Comparison of ENCODE assay signal across 8 cellular contexts in genomic region chr17:73231841-73232586, GRCh38. TPM values are rescaled to one million over a fixed set of nuclear protein-coding genes. Genes with fewer than 3 reads are reported as not detected.
DNase-seq lines count a peak whose midpoint lies in the region; ATAC-seq, FAIRE-seq and TF ChIP-seq lines count a peak whose summit lies in the region.

No MANE protein-coding gene starts in this region.

- H3K27ac ChIP-seq in DOHH2 (ENCODE audit: low read depth, low read length): peak overlapping the region; percentile 50
- H3K27ac ChIP-seq in Karpas-422 (ENCODE audit: low read length): peak overlapping the region; percentile 75

- H3K27me3 Mint-ChIP-seq in activated T-helper 1 cell treated with anti-CD3 and anti-CD28 coated beads, Interleukin-12 subunit alpha, Interleukin-12 subunit beta, Interleukin-2, Interleukin-4 antibody, amounts not matched to agents 30 ng/mL and 10 ng/mL and 1 ng/mL, durations not matched to agents 14 hours and 24 hours and 36 hours (ENCODE audit: insufficient read depth): no peaks in the 10 kb centered on the region
- H3K27me3 Mint-ChIP-seq in naive B cell: no peaks in the 10 kb centered on the region

- H4K20me1 ChIP-seq in DOHH2 (ENCODE audit: control insufficient read depth, insufficient read depth, low read depth, low read length): peaks cover 20% of the 10 kb centered on the region
- H4K20me1 ChIP-seq in Karpas-422 (ENCODE audit: insufficient read depth, low read depth, low read length): peaks cover 15% of the 10 kb centered on the region

- FAIRE-seq in RCC 7860 (lab: Jason Lieb, UNC): peak; percentile 80

- H3K9me2 ChIP-seq in DOHH2 (replicated peaks; ENCODE audit: control insufficient read depth, low read length) (no peaks in the 10 kb centered on the region), Karpas-422 (replicated peaks; ENCODE audit: insufficient read depth, low read length) (no peaks in the 10 kb centered on the region)

- peaks cover 29% of the 10 kb centered on the region for H3K36me3 Mint-ChIP-seq in activated T-helper 1 cell treated with anti-CD3 and anti-CD28 coated beads, Interleukin-12 subunit alpha, Interleukin-12 subunit beta, Interleukin-2, Interleukin-4 antibody, amounts not matched to agents 30 ng/mL and 10 ng/mL and 1 ng/mL, durations not matched to agents 14 hours and 24 hours and 36 hours (ENCODE audit: low read depth)
- peaks cover 12 to 13% of the 10 kb centered on the region in 2 donors for H3K36me3 Mint-ChIP-seq in naive B cell
- H3K36me3 Mint-ChIP-seq in stimulated activated effector memory CD8-positive, alpha-beta T cell treated with anti-CD3 and anti-CD28 coated beads, Interleukin-12 subunit alpha, Interleukin-12 subunit beta, amount 100 ng/mL, for 72 hours: peaks cover 31% of the 10 kb centered on the region

- H3K4me1 Mint-ChIP-seq in activated T-helper 1 cell treated with anti-CD3 and anti-CD28 coated beads, Interleukin-12 subunit alpha, Interleukin-12 subunit beta, Interleukin-2, Interleukin-4 antibody, amounts not matched to agents 30 ng/mL and 10 ng/mL and 1 ng/mL, durations not matched to agents 14 hours and 24 hours and 36 hours (ENCODE audit: low read depth): peaks cover 57% of the 10 kb centered on the region
- H3K4me1 Mint-ChIP-seq in naive B cell: peaks cover 48 to 64% (median 51%) of the 10 kb centered on the region in 3 donors
- H3K4me1 Mint-ChIP-seq in stimulated activated effector memory CD8-positive, alpha-beta T cell treated with anti-CD3 and anti-CD28 coated beads, Interleukin-12 subunit alpha, Interleukin-12 subunit beta, amount 100 ng/mL, for 72 hours: peaks cover 45% of the 10 kb centered on the region

- no peak for TF ChIP-seq CTCF in DOHH2 (IDR thresholded peaks at IDR 0.05; ENCODE audit: low read depth, low read length, poor library complexity, severe bottlenecking)

- no peaks in the 10 kb centered on the region for H3F3A ChIP-seq in DOHH2 (ENCODE audit: control insufficient read depth, insufficient read depth)

- no peaks in the 10 kb centered on the region for H3K9me3 ChIP-seq in DOHH2 (ENCODE audit: control insufficient read depth, insufficient read depth, low read length)
- no peaks in the 10 kb centered on the region for H3K9me3 ChIP-seq in Karpas-422 (ENCODE audit: low read length)

- intact Hi-C loops in activated T-helper 1 cell treated with anti-CD3 and anti-CD28 coated beads, Interleukin-12 subunit alpha, Interleukin-12 subunit beta, Interleukin-2, Interleukin-4 antibody, amounts not matched to agents 30 ng/mL and 10 ng/mL and 1 ng/mL, durations not matched to agents 14 hours and 24 hours and 36 hours (cut with micrococcal nuclease): loop anchor here (1.0 to 5.0 kb wide), 7 partner anchors 21 to 980 kb away; partner anchors contain the start of genes CDC42EP4, SLC39A11 and TTYH2

- H3K4me3 ChIP-seq in DOHH2 (ENCODE audit: low read length) (peak overlapping the region; percentile 100), Karpas-422 (ENCODE audit: low read length) (peak overlapping the region; percentile 98)

- peak; percentile 98 for DNase-seq in Karpas-422
- peak; percentile 85 for DNase-seq in RCC 7860 (ENCODE audit: low spot score)
- peak; percentile 97 for DNase-seq in activated T-helper 1 cell treated with anti-CD3 and anti-CD28 coated beads, Interleukin-12 subunit alpha, Interleukin-12 subunit beta, Interleukin-2, Interleukin-4 antibody, amounts not matched to agents 30 ng/mL and 10 ng/mL and 1 ng/mL, durations not matched to agents 14 hours and 24 hours and 36 hours (ENCODE audit: low spot score)
- peak; percentile 92 for DNase-seq in fibroblast of gingiva (ENCODE audit: low read depth)
- peak; percentile 96 for DNase-seq in naive B cell
- peak; percentile 94 to 99 for DNase-seq in stimulated activated effector memory CD8-positive, alpha-beta T cell treated with anti-CD3 and anti-CD28 coated beads, Interleukin-12 subunit alpha, Interleukin-12 subunit beta, amount 100 ng/mL, for 72 hours (ENCODE audit: low spot score in 2 of 2)

- peak; percentile 76 for ATAC-seq in GM21825 (IDR thresholded peaks at IDR 0.05; ENCODE audit: unreplicated experiment)
- peak; percentile 89 to 92 for ATAC-seq in naive B cell (ENCODE audit: low read depth in 2 of 2)
- peak; percentile 92 for ATAC-seq in stimulated activated effector memory CD8-positive, alpha-beta T cell treated with anti-CD3 and anti-CD28 coated beads, Interleukin-12 subunit alpha, Interleukin-12 subunit beta, amount 100 ng/mL, for 72 hours

- H3K27me3 ChIP-seq in DOHH2 (ENCODE audit: control insufficient read depth, low read length): no peaks in the 10 kb centered on the region
- no peaks in the 10 kb centered on the region for H3K27me3 ChIP-seq in Karpas-422 (ENCODE audit: low read length)

- H3K36me3 ChIP-seq in DOHH2 (ENCODE audit: control insufficient read depth, low read length) (peaks cover 59% of the 10 kb centered on the region), Karpas-422 (ENCODE audit: insufficient read depth, low read length) (peaks cover 8% of the 10 kb centered on the region; the same call in 1 of the 2 replicates)

- H2AFZ ChIP-seq in Karpas-422 (ENCODE audit: low read length): peak overlapping the region; percentile 79

- H3K4me3 Mint-ChIP-seq in activated T-helper 1 cell treated with anti-CD3 and anti-CD28 coated beads, Interleukin-12 subunit alpha, Interleukin-12 subunit beta, Interleukin-2, Interleukin-4 antibody, amounts not matched to agents 30 ng/mL and 10 ng/mL and 1 ng/mL, durations not matched to agents 14 hours and 24 hours and 36 hours: peak overlapping the region; percentile 97
- H3K4me3 Mint-ChIP-seq in naive B cell: peak overlapping the region; percentile 92 to 100 (median 97)
- H3K4me3 Mint-ChIP-seq in stimulated activated effector memory CD8-positive, alpha-beta T cell treated with anti-CD3 and anti-CD28 coated beads, Interleukin-12 subunit alpha, Interleukin-12 subunit beta, amount 100 ng/mL, for 72 hours: peak overlapping the region; percentile 90

- H3K4me1 ChIP-seq in DOHH2 (ENCODE audit: control insufficient read depth, low read length) (peaks cover 55% of the 10 kb centered on the region), Karpas-422 (ENCODE audit: low read length) (peaks cover 49% of the 10 kb centered on the region)

- no peaks in the 10 kb centered on the region for H3K9me3 Mint-ChIP-seq in activated T-helper 1 cell treated with anti-CD3 and anti-CD28 coated beads, Interleukin-12 subunit alpha, Interleukin-12 subunit beta, Interleukin-2, Interleukin-4 antibody, amounts not matched to agents 30 ng/mL and 10 ng/mL and 1 ng/mL, durations not matched to agents 14 hours and 24 hours and 36 hours
- no peaks in the 10 kb centered on the region for H3K9me3 Mint-ChIP-seq in naive B cell
- H3K9me3 Mint-ChIP-seq in stimulated activated effector memory CD8-positive, alpha-beta T cell treated with anti-CD3 and anti-CD28 coated beads, Interleukin-12 subunit alpha, Interleukin-12 subunit beta, amount 100 ng/mL, for 72 hours: no peaks in the 10 kb centered on the region

- peak overlapping the region; percentile 96 for H3K9ac ChIP-seq in Karpas-422 (ENCODE audit: low read length)

- H3K4me2 ChIP-seq in DOHH2 (ENCODE audit: low read length) (peak overlapping the region; percentile 99), Karpas-422 (ENCODE audit: low read depth, low read length, poor library complexity, severe bottlenecking) (peak overlapping the region; percentile 96)

- H3K79me2 ChIP-seq in DOHH2 (ENCODE audit: control insufficient read depth, low read length) (peaks cover 93% of the 10 kb centered on the region), Karpas-422 (ENCODE audit: low read length) (peaks cover 76% of the 10 kb centered on the region)

- peak overlapping the region; percentile 95 for H3K27ac Mint-ChIP-seq in activated T-helper 1 cell treated with anti-CD3 and anti-CD28 coated beads, Interleukin-12 subunit alpha, Interleukin-12 subunit beta, Interleukin-2, Interleukin-4 antibody, amounts not matched to agents 30 ng/mL and 10 ng/mL and 1 ng/mL, durations not matched to agents 14 hours and 24 hours and 36 hours
- peak overlapping the region; percentile 96 to 98 (median 97) for H3K27ac Mint-ChIP-seq in naive B cell
- peak overlapping the region; percentile 98 for H3K27ac Mint-ChIP-seq in stimulated activated effector memory CD8-positive, alpha-beta T cell treated with anti-CD3 and anti-CD28 coated beads, Interleukin-12 subunit alpha, Interleukin-12 subunit beta, amount 100 ng/mL, for 72 hours

RNA-seq across cellular contexts. Expression of gene CPSF4L, which starts 29.7 kb away (rescaled TPM):
- not detected in 2 replicates for total RNA-seq in Karpas-422 (2014; rRNA removed; shearing (Covaris generic); ENCODE audit: low replicate concordance)
- total RNA-seq in activated T-helper 1 cell treated with anti-CD3 and anti-CD28 coated beads, Interleukin-12 subunit alpha, Interleukin-12 subunit beta, Interleukin-2, Interleukin-4 antibody, amounts not matched to agents 30 ng/mL and 10 ng/mL and 1 ng/mL, durations not matched to agents 14 hours and 24 hours and 36 hours: not detected in 2 replicates
- polyA plus RNA-seq in naive B cell (ENCODE audit: low read depth in 6 of 6): not detected

RNA-seq across cellular contexts. Expression of gene COG1, which starts 39.2 kb away (rescaled TPM):
- 11.0 and 25.3 TPM in 2 replicates for total RNA-seq in Karpas-422 (2014; rRNA removed; shearing (Covaris generic); ENCODE audit: low replicate concordance)
- 34.3 and 37.1 TPM in 2 replicates for total RNA-seq in activated T-helper 1 cell treated with anti-CD3 and anti-CD28 coated beads, Interleukin-12 subunit alpha, Interleukin-12 subunit beta, Interleukin-2, Interleukin-4 antibody, amounts not matched to agents 30 ng/mL and 10 ng/mL and 1 ng/mL, durations not matched to agents 14 hours and 24 hours and 36 hours
- polyA plus RNA-seq in naive B cell (ENCODE audit: low read depth in 6 of 6): 10 to 100 TPM in 4 of 6 donors, 1 to 10 TPM in 2; 3.9 to 19.9 (median 14.9) TPM

Comparison
In these comparisons a context has a peak if more than half of its experiments do, and no peak if none do; other contexts are left out.
1. Peak in every context shown above with its lines: DNase-seq, ATAC-seq, H3K4me3 ChIP-seq and H3K27ac ChIP-seq.